8 cellular contexts compared by ENCODE assay signal in the genomic region with DNA sequence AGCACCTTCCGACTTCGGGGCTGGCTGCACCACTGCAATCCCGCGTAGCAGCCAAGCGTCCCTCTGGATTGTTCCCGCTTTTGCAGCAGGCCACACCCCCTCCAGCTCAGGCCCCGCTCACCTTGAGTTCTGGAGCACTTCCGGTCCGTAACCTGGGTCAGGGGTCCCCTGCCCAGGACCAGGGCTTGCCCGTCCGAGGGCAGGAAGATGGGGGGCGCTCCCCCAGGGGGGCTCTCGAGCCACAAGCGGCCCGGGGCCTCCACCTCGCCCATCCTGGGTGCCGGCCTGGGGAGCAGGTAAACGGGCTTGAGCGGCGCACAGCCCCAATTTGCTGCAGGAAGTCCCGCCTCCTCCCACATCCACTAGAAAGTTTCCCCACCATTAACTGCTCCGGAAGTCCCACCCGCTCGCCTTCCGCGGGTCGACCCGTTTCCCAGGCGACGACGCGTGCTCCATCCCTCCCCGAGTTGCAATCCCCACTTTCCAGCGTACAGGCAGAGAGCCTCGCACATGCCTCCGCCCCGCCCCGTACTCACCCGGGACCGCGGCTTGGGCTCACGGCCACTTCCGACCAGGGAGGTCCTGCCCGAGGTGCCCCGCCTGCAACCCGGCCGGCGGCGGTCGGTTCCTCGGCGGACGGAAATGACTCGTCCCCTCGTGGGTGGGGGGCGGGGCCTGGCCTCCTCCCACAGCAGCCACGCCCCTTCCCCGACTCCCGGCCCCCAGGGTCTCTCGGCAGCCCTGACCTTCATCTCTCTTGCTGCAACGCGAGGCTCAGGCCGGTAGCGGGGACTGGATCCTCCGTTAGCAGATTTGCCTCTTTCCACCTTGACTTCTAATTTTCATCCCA. TPM values are rescaled to one million over a fixed set of nuclear protein-coding genes. Genes with fewer than 3 reads are reported as not detected.
A peak's percentile ranks its signal among the peaks of the same experiment; 100 is the strongest.
DNase-seq lines count a peak whose midpoint lies in the region; ATAC-seq and TF ChIP-seq lines count a peak whose summit lies in the region.

A gene (minus strand): TSS at position 644 of the 850 bp plus-strand sequence. CDS start 372 bp downstream, at position 272.

- DNase-seq in BJ (ENCODE audit: low read depth) (peak; percentile 60), HL-60 (ENCODE audit: low read depth in 1 of 2, low spot score in 1 of 2) (peak; percentile 82 to 90), NCI-H82 treated with DMSO at 0.1 percent for 48 hours (lab: John Stamatoyannopoulos, UW; ENCODE audit: unreplicated experiment) (peak; percentile 84), dermis microvascular lymphatic vessel endothelial cell (ENCODE audit: low read depth in 2 of 2) (peak; percentile 72 to 88), right lobe of liver (peak; percentile 91 to 93 (median 92))
- peak; percentile 85 to 86 for DNase-seq in activated CD4-positive, alpha-beta T cell treated with anti-CD3 and anti-CD28 coated beads, Interleukin-2, amount 50 U/mL, for 48 hours
- DNase-seq in stimulated activated CD4-positive, alpha-beta T cell treated with anti-CD3 and anti-CD28 coated beads, Interleukin-4, amount 100 ng/mL, for 4 hours = peak; percentile 87 to 94

- intact Hi-C loops in right lobe of liver (cut with DNase I) = no loop called here

- 0% methylated on average over 40 of the region's 65 CpGs for WGBS in right lobe of liver (ENCODE audit: insufficient coverage, low coverage, low lambda C conversion rate, missing lambda C conversion rate)

- peak within 1 kb of the TSS; percentile 90 for H3K4me3 ChIP-seq in BJ (ENCODE audit: low read depth, low read length)
- peak within 1 kb of the TSS; percentile 82 for H3K4me3 ChIP-seq in HL-60 (replicated peaks; ENCODE audit: insufficient read depth, low read length)
- peak within 1 kb of the TSS; percentile 84 to 95 (median 88) for H3K4me3 ChIP-seq in right lobe of liver

- peak; percentile 39 for ATAC-seq in GM19372 (IDR thresholded peaks at IDR 0.05; ENCODE audit: low read depth, unreplicated experiment)
- peak; percentile 60 to 67 (median 62) for ATAC-seq in right lobe of liver

- H3K27me3 ChIP-seq in BJ (ENCODE audit: control insufficient read depth, insufficient read depth, low read length) (no peaks in the 10 kb centered on the region), HL-60 (ENCODE audit: insufficient read depth, poor library complexity, severe bottlenecking) (no peaks in the 10 kb centered on the region), right lobe of liver (no peaks in the 10 kb centered on the region)

- TF ChIP-seq CTCF in BJ (IDR thresholded peaks at IDR 0.05; ENCODE audit: insufficient read depth, low read depth, low read length) (no peak), HL-60 (IDR thresholded peaks at IDR 0.05; ENCODE audit: insufficient read depth, low read length) (no peak), right lobe of liver (IDR thresholded peaks at IDR 0.05) (no peak)

- no peaks in the 10 kb centered on the region for H3K9me3 ChIP-seq in right lobe of liver

- peak; percentile 64 for TF ChIP-seq POLR2A in right lobe of liver (IDR thresholded peaks at IDR 0.05)

- H3K27ac ChIP-seq in HL-60 (replicated peaks) (peak within 1 kb of the TSS; percentile 85), right lobe of liver (peak within 1 kb of the TSS; percentile 46 to 87 (median 69))

- POLR2A ChIA-PET in BJ (lab: Charles Lee) = interaction anchor here (0.5 kb wide), 1 partner anchor 63 kb away, joined by 3 read pairs; no protein-coding TSS in a partner anchor

- peaks cover 18% of the 10 kb centered on the region for H3K36me3 ChIP-seq in BJ (ENCODE audit: control insufficient read depth, insufficient read depth, low read length)
- H3K36me3 ChIP-seq in right lobe of liver = peaks cover 0 to 4% (median 4%) of the 10 kb centered on the region in 4 donors

- CTCF ChIA-PET in BJ (lab: Yijun Ruan, JAX) = interaction anchor here (0.6 to 1.0 kb wide), 3 partner anchors 10 to 149 kb away, joined by 3 to 4 read pairs (median 3); a partner anchor contains a TSS

- H3K4me1 ChIP-seq in right lobe of liver = peaks cover 4 to 37% (median 17%) of the 10 kb centered on the region in 4 donors

RNA-seq across cellular contexts. Expression of the gene that starts here (rescaled TPM):
- 14.6 and 28.9 TPM in 2 replicates for polyA plus RNA-seq in BJ (2011; rRNA removed)
- polyA minus RNA-seq in BJ (2011; rRNA and poly(A)+ RNA removed) = 14.1 and 19.1 TPM in 2 replicates
- total RNA-seq in dermis microvascular lymphatic vessel endothelial cell (27.6 and 35.9 TPM in 2 replicates), right lobe of liver (10 to 100 TPM; 21.0 to 37.5 (median 27.9) TPM)

Comparison
In these comparisons a context has a peak if more than half of its experiments do, and no peak if none do; other contexts are left out.
1. Peak in every context shown above with its lines: DNase-seq, ATAC-seq, H3K4me3 ChIP-seq and H3K27ac ChIP-seq.